8 cellular contexts compared by ENCODE assay signal in the genomic region with DNA sequence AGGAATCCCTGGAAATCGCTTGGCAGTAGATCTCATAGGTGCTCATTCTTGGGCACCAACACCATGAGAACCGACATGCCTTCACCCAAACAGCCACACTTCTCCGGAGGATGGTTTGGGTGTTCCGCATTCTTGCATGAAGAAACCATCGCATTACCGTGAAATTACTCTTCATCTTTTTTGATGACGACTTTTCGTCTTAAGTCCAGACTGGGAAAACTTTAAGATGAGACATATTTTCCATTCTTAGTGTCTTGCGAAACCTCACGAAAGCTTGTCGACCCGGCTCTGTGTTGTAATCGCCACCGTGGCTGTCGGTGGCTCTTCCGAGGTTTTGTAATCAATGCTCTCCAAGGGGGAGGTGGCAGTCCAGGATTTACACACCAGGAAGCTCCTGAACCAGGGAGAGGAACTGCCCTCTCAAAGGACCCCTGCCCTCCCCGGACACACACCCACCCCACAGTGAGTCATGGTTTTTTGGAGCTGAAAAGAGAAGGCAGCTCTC. TPM values are rescaled to one million over a fixed set of nuclear protein-coding genes. Genes with fewer than 3 reads are reported as not detected.
DNase-seq lines count a peak whose midpoint lies in the region; ATAC-seq and TF ChIP-seq lines count a peak whose summit lies in the region.

No MANE protein-coding gene starts in this region.

- peaks cover 7% of the 10 kb centered on the region for H3K36me3 Mint-ChIP-seq in activated CD8-positive, alpha-beta T cell treated with anti-CD3 and anti-CD28 coated beads for 36 hours (ENCODE audit: low read depth)
- H3K36me3 Mint-ChIP-seq in activated CD8-positive, alpha-beta T cell treated with anti-CD3 and anti-CD28 coated beads, Interleukin-2, amount 10 ng/mL, durations not matched to agents 7 days and 5 days (ENCODE audit: low read depth), result peaks cover 11% of the 10 kb centered on the region

- peak overlapping the region; percentile 19 for H3K4me3 ChIP-seq in fibroblast of the aortic adventitia (ENCODE audit: low read depth, low read length)
- H3K4me3 ChIP-seq in skeletal muscle tissue (ENCODE audit: low read length in 3 of 3), result peak overlapping the region; percentile 56 to 93 (median 89)

- peak overlapping the region; percentile 43 for H3K27ac Mint-ChIP-seq in activated CD8-positive, alpha-beta T cell treated with anti-CD3 and anti-CD28 coated beads for 36 hours
- no peak overlapping the region for H3K27ac Mint-ChIP-seq in activated CD8-positive, alpha-beta T cell treated with anti-CD3 and anti-CD28 coated beads, Interleukin-2, amount 10 ng/mL, durations not matched to agents 7 days and 5 days

- H3K9me3 ChIP-seq in skeletal muscle tissue (ENCODE audit: control insufficient read depth in 3 of 3, low read length in 3 of 3), result no peaks in the 10 kb centered on the region

- intact Hi-C loops in activated CD8-positive, alpha-beta T cell treated with anti-CD3 and anti-CD28 coated beads for 36 hours (cut with micrococcal nuclease), result no loop called here

- DNase-seq in activated CD8-positive, alpha-beta T cell treated with anti-CD3 and anti-CD28 coated beads for 36 hours, result no peak
- DNase-seq in activated CD8-positive, alpha-beta T cell treated with anti-CD3 and anti-CD28 coated beads, Interleukin-2, amount 10 ng/mL, durations not matched to agents 7 days and 5 days, result no peak
- DNase-seq in T1000 (lab: John Stamatoyannopoulos, UW), result peak; percentile 39
- DNase-seq in fibroblast of the aortic adventitia (ENCODE audit: low read depth), result peak; percentile 94
- no peak for DNase-seq in HEK293T (ENCODE audit: extremely low spot score)
- DNase-seq in NCI-H2227 (lab: John Stamatoyannopoulos, UW; ENCODE audit: unreplicated experiment), result no peak

- CTCF ChIA-PET in activated CD8-positive, alpha-beta T cell treated with anti-CD3 and anti-CD28 coated beads for 36 hours (lab: Charles Lee), result interaction anchor here (0.9 kb wide), 1 partner anchor 319 kb away, joined by 3 read pairs; no protein-coding TSS in a partner anchor
- CTCF ChIA-PET in activated CD8-positive, alpha-beta T cell treated with anti-CD3 and anti-CD28 coated beads, Interleukin-2, amount 10 ng/mL, durations not matched to agents 7 days and 5 days (lab: Charles Lee), result no interaction called here
- CTCF ChIA-PET in HEK293T (lab: Yijun Ruan, JAX), result no interaction called here

- H3K4me3 Mint-ChIP-seq in activated CD8-positive, alpha-beta T cell treated with anti-CD3 and anti-CD28 coated beads for 36 hours, result peak overlapping the region; percentile 82
- no peak overlapping the region for H3K4me3 Mint-ChIP-seq in activated CD8-positive, alpha-beta T cell treated with anti-CD3 and anti-CD28 coated beads, Interleukin-2, amount 10 ng/mL, durations not matched to agents 7 days and 5 days

- peaks cover 0 to 10% (median 4%) of the 10 kb centered on the region in 3 donors for H3K36me3 ChIP-seq in skeletal muscle tissue (ENCODE audit: control insufficient read depth in 3 of 3, insufficient read depth in 3 of 3, low read length in 3 of 3)

- H3K27me3 ChIP-seq in skeletal muscle tissue (ENCODE audit: control insufficient read depth in 3 of 3, insufficient read depth in 3 of 3, low read length in 3 of 3), result no peaks in the 10 kb centered on the region

- no peak for TF ChIP-seq CTCF in activated CD8-positive, alpha-beta T cell treated with anti-CD3 and anti-CD28 coated beads for 36 hours (IDR thresholded peaks at IDR 0.05)
- TF ChIP-seq CTCF in fibroblast of the aortic adventitia (IDR thresholded peaks at IDR 0.05; ENCODE audit: insufficient read depth, low read length), result no peak

- H3K4me1 ChIP-seq in skeletal muscle tissue (ENCODE audit: control insufficient read depth in 3 of 3, insufficient read depth in 3 of 3, low read length in 3 of 3), result peaks cover 32 to 54% (median 40%) of the 10 kb centered on the region in 3 donors

- H3K9ac ChIP-seq in skeletal muscle tissue (ENCODE audit: low read depth in 1 of 3, low read length in 3 of 3), result peak overlapping the region; percentile 59 to 95 (median 64)

- H3K27me3 Mint-ChIP-seq in activated CD8-positive, alpha-beta T cell treated with anti-CD3 and anti-CD28 coated beads for 36 hours, result no peaks in the 10 kb centered on the region
- no peaks in the 10 kb centered on the region for H3K27me3 Mint-ChIP-seq in activated CD8-positive, alpha-beta T cell treated with anti-CD3 and anti-CD28 coated beads, Interleukin-2, amount 10 ng/mL, durations not matched to agents 7 days and 5 days (ENCODE audit: low read depth)

- no peaks in the 10 kb centered on the region for H3K9me3 Mint-ChIP-seq in activated CD8-positive, alpha-beta T cell treated with anti-CD3 and anti-CD28 coated beads for 36 hours
- H3K9me3 Mint-ChIP-seq in activated CD8-positive, alpha-beta T cell treated with anti-CD3 and anti-CD28 coated beads, Interleukin-2, amount 10 ng/mL, durations not matched to agents 7 days and 5 days (ENCODE audit: insufficient read depth), result no peaks in the 10 kb centered on the region

- ATAC-seq in activated CD8-positive, alpha-beta T cell treated with anti-CD3 and anti-CD28 coated beads for 36 hours, result no peak
- no peak for ATAC-seq in activated CD8-positive, alpha-beta T cell treated with anti-CD3 and anti-CD28 coated beads, Interleukin-2, amount 10 ng/mL, durations not matched to agents 7 days and 5 days
- ATAC-seq in HG03378 (IDR thresholded peaks at IDR 0.05; ENCODE audit: unreplicated experiment), result no peak

- peaks cover 38% of the 10 kb centered on the region for H3K4me1 Mint-ChIP-seq in activated CD8-positive, alpha-beta T cell treated with anti-CD3 and anti-CD28 coated beads for 36 hours (ENCODE audit: low read depth)
- H3K4me1 Mint-ChIP-seq in activated CD8-positive, alpha-beta T cell treated with anti-CD3 and anti-CD28 coated beads, Interleukin-2, amount 10 ng/mL, durations not matched to agents 7 days and 5 days (ENCODE audit: low read depth), result peaks cover 32% of the 10 kb centered on the region

- H3K27ac ChIP-seq in skeletal muscle tissue (ENCODE audit: low read depth, low read length), result peak overlapping the region; percentile 98

- POLR2A ChIA-PET in activated CD8-positive, alpha-beta T cell treated with anti-CD3 and anti-CD28 coated beads for 36 hours (lab: Charles Lee), result no interaction called here
- POLR2A ChIA-PET in activated CD8-positive, alpha-beta T cell treated with anti-CD3 and anti-CD28 coated beads, Interleukin-2, amount 10 ng/mL, durations not matched to agents 7 days and 5 days (lab: Charles Lee), result no interaction called here
- POLR2A ChIA-PET in HEK293T (lab: Yijun Ruan, JAX), result no interaction called here

TF ChIP-seq in HEK293T, 16 proteins besides CTCF, POLR2A, EP300 and RAD21:
- no peak for TF ChIP-seq FOXM1 (IDR thresholded peaks at IDR 0.05; ENCODE audit: borderline replicate concordance)
TF ChIP-seq in HEK293T: peak in this region for 0.

RNA-seq across cellular contexts. Expression of gene TOM1, which starts 1.7 kb away (rescaled TPM):
- 10 to 100 TPM; 16.2 to 20.0 TPM for total RNA-seq in activated CD8-positive, alpha-beta T cell treated with anti-CD3 and anti-CD28 coated beads for 36 hours
- 10 to 100 TPM; 17.8 to 22.3 TPM for total RNA-seq in activated CD8-positive, alpha-beta T cell treated with anti-CD3 and anti-CD28 coated beads, Interleukin-2, amount 10 ng/mL, durations not matched to agents 7 days and 5 days
- total RNA-seq in fibroblast of the aortic adventitia (ENCODE audit: low replicate concordance) (25.7 and 48.8 TPM in 2 replicates), skeletal muscle tissue (14.1 TPM)

RNA-seq across cellular contexts. Expression of gene HMGXB4, which starts 44.1 kb away (rescaled TPM):
- 10 to 100 TPM; 33.7 to 38.2 TPM for total RNA-seq in activated CD8-positive, alpha-beta T cell treated with anti-CD3 and anti-CD28 coated beads for 36 hours
- 10 to 100 TPM; 34.0 to 36.0 TPM for total RNA-seq in activated CD8-positive, alpha-beta T cell treated with anti-CD3 and anti-CD28 coated beads, Interleukin-2, amount 10 ng/mL, durations not matched to agents 7 days and 5 days
- total RNA-seq in fibroblast of the aortic adventitia (ENCODE audit: low replicate concordance), result 23.3 and 29.7 TPM in 2 replicates
- 9.9 TPM for total RNA-seq in skeletal muscle tissue

Comparison
In these comparisons a context has a peak if more than half of its experiments do, and no peak if none do; other contexts are left out.
1. DNase-seq: peak in T1000 (single experiment) and fibroblast of the aortic adventitia (single experiment); none in activated CD8-positive, alpha-beta T cell treated with anti-CD3 and anti-CD28 coated beads for 36 hours (single experiment), activated CD8-positive, alpha-beta T cell treated with anti-CD3 and anti-CD28 coated beads, Interleukin-2, amount 10 ng/mL, durations not matched to agents 7 days and 5 days (single experiment), HEK293T (single experiment) and NCI-H2227 (single experiment).